7 cellular contexts compared by ENCODE assay signal in genomic region chr14:23631702-23632460, GRCh38. TPM values are rescaled to one million over a fixed set of nuclear protein-coding genes. Genes with fewer than 3 reads are reported as not detected.
DNase-seq lines count a peak whose midpoint lies in the region; ATAC-seq and TF ChIP-seq lines count a peak whose summit lies in the region.

No MANE protein-coding gene starts in this region.

- peaks cover under 1% of the 10 kb centered on the region for H3K9me3 Mint-ChIP-seq in activated CD4-positive, alpha-beta memory T cell treated with anti-CD3 and anti-CD28 coated beads, Interleukin-2, amount 10 ng/mL, durations not matched to agents 7 days and 5 days

- H3K27me3 ChIP-seq in duodenal mucosa (ENCODE audit: control insufficient read depth in 1 of 2, insufficient read depth in 2 of 2, low read length in 2 of 2): no peaks in the 10 kb centered on the region
- no peaks in the 10 kb centered on the region for H3K27me3 ChIP-seq in lung (ENCODE audit: control insufficient read depth, insufficient read depth)

- H3K27ac Mint-ChIP-seq in activated CD4-positive, alpha-beta memory T cell treated with anti-CD3 and anti-CD28 coated beads, Interleukin-2, amount 10 ng/mL, durations not matched to agents 7 days and 5 days: no peak overlapping the region

- H3K9ac ChIP-seq in duodenal mucosa (ENCODE audit: low read depth in 1 of 2, low read length in 2 of 2): peak overlapping the region in 1 of 2 donors; percentile 49

- DNase-seq in GM13976 (ENCODE audit: low spot score) (peak; percentile 80), NCI-H526 treated with DMSO at 0.1 percent for 48 hours (lab: John Stamatoyannopoulos, UW) (peak; percentile 63), lung (ENCODE audit: low spot score) (peak; percentile 73)
- DNase-seq in activated CD4-positive, alpha-beta memory T cell treated with anti-CD3 and anti-CD28 coated beads, Interleukin-2, amount 10 ng/mL, durations not matched to agents 7 days and 5 days: peak; percentile 71
- DNase-seq in stimulated activated CD4-positive, alpha-beta T cell treated with anti-CD3 and anti-CD28 coated beads, TNF-alpha, amount 100 ng/mL, for 4 hours (ENCODE audit: low read depth in 3 of 3): peak; percentile 39 to 60 (median 42)

- H3K27ac ChIP-seq in duodenal mucosa (ENCODE audit: low read depth, low read length) (no peak overlapping the region), lung (ENCODE audit: low read depth in 1 of 2, low read length in 1 of 2) (no peak overlapping the region)

- H3K4me1 ChIP-seq in duodenal mucosa (ENCODE audit: control insufficient read depth in 1 of 2, insufficient read depth in 2 of 2, low read length in 2 of 2) (peaks cover 0 to 6% of the 10 kb centered on the region in 2 donors), lung (ENCODE audit: control insufficient read depth in 2 of 2, insufficient read depth in 2 of 2, low read length in 2 of 2) (peaks cover 0 to 6% of the 10 kb centered on the region in 2 donors)

- peaks cover 12% of the 10 kb centered on the region for H3K4me1 Mint-ChIP-seq in activated CD4-positive, alpha-beta memory T cell treated with anti-CD3 and anti-CD28 coated beads, Interleukin-2, amount 10 ng/mL, durations not matched to agents 7 days and 5 days

- no peak overlapping the region for H3K4me3 Mint-ChIP-seq in activated CD4-positive, alpha-beta memory T cell treated with anti-CD3 and anti-CD28 coated beads, Interleukin-2, amount 10 ng/mL, durations not matched to agents 7 days and 5 days

- H3K36me3 ChIP-seq in duodenal mucosa (ENCODE audit: control insufficient read depth in 1 of 2, insufficient read depth in 2 of 2, low read length in 2 of 2): no peaks in the 10 kb centered on the region
- H3K36me3 ChIP-seq in lung (ENCODE audit: control insufficient read depth in 2 of 2, insufficient read depth in 2 of 2, low read length in 2 of 2): no peaks in the 10 kb centered on the region

- peak; percentile 50 for ATAC-seq in HG03159 (IDR thresholded peaks at IDR 0.05; ENCODE audit: unreplicated experiment)
- ATAC-seq in lung (ENCODE audit: insufficient read depth, low FRiP score): peak; percentile 83

- in situ Hi-C loops in GM13976 (cut with MboI; ENCODE audit: low sequenced_read_pairs, unreplicated experiment): no loop called here

- WGBS in lung, 2 donors: 8 to 9% methylated on average over 8 of the region's 8 CpGs

- H3K36me3 Mint-ChIP-seq in activated CD4-positive, alpha-beta memory T cell treated with anti-CD3 and anti-CD28 coated beads, Interleukin-2, amount 10 ng/mL, durations not matched to agents 7 days and 5 days (ENCODE audit: low read depth): no peaks in the 10 kb centered on the region

- H3K4me3 ChIP-seq in duodenal mucosa (ENCODE audit: low read depth in 1 of 2, low read length in 2 of 2) (peak overlapping the region; percentile 40 to 50), lung (no peak overlapping the region)

- H3K9me3 ChIP-seq in duodenal mucosa (ENCODE audit: control insufficient read depth in 1 of 2, low read length in 2 of 2) (no peaks in the 10 kb centered on the region), lung (ENCODE audit: control insufficient read depth in 2 of 2, insufficient read depth in 1 of 2, low read length in 1 of 2) (no peaks in the 10 kb centered on the region)

- peak; percentile 93 for TF ChIP-seq CTCF in GM13976 (IDR thresholded peaks at IDR 0.05; ENCODE audit: borderline replicate concordance, control extremely low read depth, extremely low read depth, insufficient read depth, missing control alignments)
- peak; percentile 78 for TF ChIP-seq CTCF in lung (IDR thresholded peaks at IDR 0.05; ENCODE audit: control extremely low read depth, extremely low read depth)

- peaks cover 5% of the 10 kb centered on the region for H3K27me3 Mint-ChIP-seq in activated CD4-positive, alpha-beta memory T cell treated with anti-CD3 and anti-CD28 coated beads, Interleukin-2, amount 10 ng/mL, durations not matched to agents 7 days and 5 days

- POLR2A ChIA-PET in activated CD4-positive, alpha-beta memory T cell treated with anti-CD3 and anti-CD28 coated beads, Interleukin-2, amount 10 ng/mL, durations not matched to agents 7 days and 5 days (lab: Charles Lee): interaction anchor here (1.1 to 1.4 kb wide), 2 partner anchors 12 to 18 kb away, joined by 3 to 5 read pairs; no protein-coding TSS in a partner anchor

- CTCF ChIA-PET in activated CD4-positive, alpha-beta memory T cell treated with anti-CD3 and anti-CD28 coated beads, Interleukin-2, amount 10 ng/mL, durations not matched to agents 7 days and 5 days (lab: Charles Lee): interaction anchor here (0.6 to 5.7 kb wide), 46 partner anchors 9 to 800 kb away, joined by 3 to 64 read pairs (median 4); partner anchors contain the start of genes MYH7 and PABPN1

RNA-seq across cellular contexts. Expression of gene DHRS2, which starts 4.3 kb away (rescaled TPM):
- total RNA-seq in activated CD4-positive, alpha-beta memory T cell treated with anti-CD3 and anti-CD28 coated beads, Interleukin-2, amount 10 ng/mL, durations not matched to agents 7 days and 5 days: 1 to 10 TPM; 1.1 to 1.5 TPM
- under 1 TPM; 0.17 to 0.67 TPM for total RNA-seq in lung
- under 1 TPM; 0.08 to 0.55 TPM for polyA plus RNA-seq in lung

RNA-seq across cellular contexts. Expression of gene JPH4, which starts 53.3 kb away (rescaled TPM):
- not detected for total RNA-seq in activated CD4-positive, alpha-beta memory T cell treated with anti-CD3 and anti-CD28 coated beads, Interleukin-2, amount 10 ng/mL, durations not matched to agents 7 days and 5 days
- total RNA-seq in lung: 1 to 10 TPM in 1 of 2 donors, under 1 TPM in 1; 0.23 to 3.1 TPM
- polyA plus RNA-seq in lung: 1 to 10 TPM in 1 of 2 donors, under 1 TPM in 1; 0.44 to 1.6 TPM
